12 cellular contexts compared by ENCODE assay signal in genomic region chr18:63208676-63209075, GRCh38.
DNase-seq lines count a peak whose midpoint lies in the region; ATAC-seq and TF ChIP-seq lines count a peak whose summit lies in the region.
"Had no signal": no experiment of that assay in that cellular context is flagged by ENCODE, and none has a peak within 500 bp of the region (broad histone marks: within the 10 kb centered on the region; RNA-seq: fewer than 3 reads in every experiment).

No MANE protein-coding gene starts in this region.

- peak overlapping the region; percentile 58 for H3K4me3 ChIP-seq in DOHH2 (ENCODE audit: low read length)
- no peak overlapping the region for H3K4me3 ChIP-seq in naive thymus-derived CD4-positive, alpha-beta T cell (ENCODE audit: low read length)
- H3K4me3 ChIP-seq: mucosa of descending colon had no signal

- H3K27ac Mint-ChIP-seq in activated CD4-positive, alpha-beta T cell treated with anti-CD3 and anti-CD28 coated beads for 36 hours, result peak overlapping the region; percentile 84
- H3K27ac Mint-ChIP-seq in T-helper 17 cell, result peak overlapping the region; percentile 99
- peak overlapping the region in 8 of 9 donors; percentile 81 to 96 (median 92) for H3K27ac Mint-ChIP-seq in naive thymus-derived CD4-positive, alpha-beta T cell

- H3K4me3 Mint-ChIP-seq in activated CD4-positive, alpha-beta T cell treated with anti-CD3 and anti-CD28 coated beads for 36 hours, result peak overlapping the region; percentile 40
- peak overlapping the region; percentile 88 for H3K4me3 Mint-ChIP-seq in T-helper 17 cell
- H3K4me3 Mint-ChIP-seq in naive thymus-derived CD4-positive, alpha-beta T cell, result peak overlapping the region; percentile 49 to 94 (median 79)

- CTCF ChIA-PET in activated CD4-positive, alpha-beta T cell treated with anti-CD3 and anti-CD28 coated beads for 36 hours (lab: Charles Lee), result interaction anchor here (1.0 kb wide), 1 partner anchor 106 kb away, joined by 3 read pairs; no protein-coding TSS in a partner anchor
- CTCF ChIA-PET in naive thymus-derived CD4-positive, alpha-beta T cell (lab: Charles Lee), result interaction anchor here (0.6 kb wide), 1 partner anchor 12 kb away, joined by 3 read pairs; no protein-coding TSS in a partner anchor

- no peaks in the 10 kb centered on the region for H3K9me3 ChIP-seq in DOHH2 (ENCODE audit: control insufficient read depth, insufficient read depth, low read length)
- H3K9me3 ChIP-seq in T-helper 17 cell (ENCODE audit: control insufficient read depth, low read length, poor library complexity, severe bottlenecking), result no peaks in the 10 kb centered on the region
- no peaks in the 10 kb centered on the region for H3K9me3 ChIP-seq in naive thymus-derived CD4-positive, alpha-beta T cell (ENCODE audit: control insufficient read depth in 2 of 3, low read length in 3 of 3)
- H3K9me3 ChIP-seq: mucosa of descending colon had no signal

- intact Hi-C loops in activated CD4-positive, alpha-beta T cell treated with anti-CD3 and anti-CD28 coated beads for 36 hours (cut with DNase I, micrococcal nuclease), result no loop called here
- intact Hi-C loops in naive thymus-derived CD4-positive, alpha-beta T cell (cut with micrococcal nuclease), result loop anchor here in 1 of 2 donors (5.0 kb wide), 1 partner anchor 681 kb away; no protein-coding TSS in a partner anchor

- H3K9me3 Mint-ChIP-seq in activated CD4-positive, alpha-beta T cell treated with anti-CD3 and anti-CD28 coated beads for 36 hours (ENCODE audit: low read depth), result no peaks in the 10 kb centered on the region
- H3K9me3 Mint-ChIP-seq in naive thymus-derived CD4-positive, alpha-beta T cell, result peaks cover 0 to 5% (median 0%) of the 10 kb centered on the region in 11 donors

- peaks cover 98% of the 10 kb centered on the region for H3K4me1 Mint-ChIP-seq in activated CD4-positive, alpha-beta T cell treated with anti-CD3 and anti-CD28 coated beads for 36 hours
- H3K4me1 Mint-ChIP-seq in T-helper 17 cell, result peaks cover 76% of the 10 kb centered on the region
- H3K4me1 Mint-ChIP-seq in naive thymus-derived CD4-positive, alpha-beta T cell, result peaks cover 81 to 100% (median 94%) of the 10 kb centered on the region in 7 donors

- H3K36me3 ChIP-seq in DOHH2 (ENCODE audit: control insufficient read depth, low read length), result peaks cover 62% of the 10 kb centered on the region
- no peaks in the 10 kb centered on the region for H3K36me3 ChIP-seq in naive thymus-derived CD4-positive, alpha-beta T cell (ENCODE audit: control insufficient read depth in 2 of 3, insufficient read depth in 3 of 3, low read length in 3 of 3)

- no peaks in the 10 kb centered on the region for H3K27me3 ChIP-seq in DOHH2 (ENCODE audit: control insufficient read depth, low read length)
- H3K27me3 ChIP-seq in naive thymus-derived CD4-positive, alpha-beta T cell (ENCODE audit: control insufficient read depth in 2 of 2, insufficient read depth in 2 of 2, low read length in 2 of 2), result no peaks in the 10 kb centered on the region

- no peak for TF ChIP-seq CTCF in DOHH2 (IDR thresholded peaks at IDR 0.05; ENCODE audit: low read depth, low read length, poor library complexity, severe bottlenecking)

- POLR2A ChIA-PET in activated CD4-positive, alpha-beta T cell treated with anti-CD3 and anti-CD28 coated beads for 36 hours (lab: Charles Lee), result interaction anchor here (0.6 to 0.7 kb wide), 2 partner anchors 50 to 109 kb away, joined by 3 to 4 read pairs; no protein-coding TSS in a partner anchor
- POLR2A ChIA-PET in naive thymus-derived CD4-positive, alpha-beta T cell (lab: Charles Lee), result interaction anchor here (0.8 to 7.3 kb wide), 9 partner anchors 13 to 110 kb away, joined by 3 to 59 read pairs (median 19); partner anchors contain the start of gene BCL2

- H3K36me3 Mint-ChIP-seq in activated CD4-positive, alpha-beta T cell treated with anti-CD3 and anti-CD28 coated beads for 36 hours (ENCODE audit: low read depth), result peaks cover 50% of the 10 kb centered on the region
- H3K36me3 Mint-ChIP-seq in T-helper 17 cell (ENCODE audit: low read depth), result peaks cover 22% of the 10 kb centered on the region
- peaks cover 0 to 61% (median 5%) of the 10 kb centered on the region in 5 donors for H3K36me3 Mint-ChIP-seq in naive thymus-derived CD4-positive, alpha-beta T cell

- H3K27me3 Mint-ChIP-seq in activated CD4-positive, alpha-beta T cell treated with anti-CD3 and anti-CD28 coated beads for 36 hours, result no peaks in the 10 kb centered on the region
- H3K27me3 Mint-ChIP-seq in T-helper 17 cell, result no peaks in the 10 kb centered on the region
- H3K27me3 Mint-ChIP-seq in naive thymus-derived CD4-positive, alpha-beta T cell, result no peaks in the 10 kb centered on the region

- peak overlapping the region; percentile 73 for H3K4me2 ChIP-seq in DOHH2 (ENCODE audit: low read length)

- peaks cover 99% of the 10 kb centered on the region for H3K79me2 ChIP-seq in DOHH2 (ENCODE audit: control insufficient read depth, low read length)

- peak overlapping the region; percentile 77 for H3K27ac ChIP-seq in DOHH2 (ENCODE audit: low read depth, low read length)
- peak overlapping the region; percentile 63 for H3K27ac ChIP-seq in naive thymus-derived CD4-positive, alpha-beta T cell (ENCODE audit: low read depth, low read length)

- H3K9me2 ChIP-seq in DOHH2 (replicated peaks; ENCODE audit: control insufficient read depth, low read length), result no peaks in the 10 kb centered on the region

- peaks cover 97% of the 10 kb centered on the region for H3K4me1 ChIP-seq in DOHH2 (ENCODE audit: control insufficient read depth, low read length)
- peaks cover 73 to 96% of the 10 kb centered on the region in 2 donors for H3K4me1 ChIP-seq in naive thymus-derived CD4-positive, alpha-beta T cell (ENCODE audit: control insufficient read depth in 2 of 2, insufficient read depth in 2 of 2, low read length in 2 of 2)

- DNase-seq in activated CD4-positive, alpha-beta T cell treated with anti-CD3 and anti-CD28 coated beads for 36 hours, result no peak
- no peak for DNase-seq in activated CD4-positive, alpha-beta T cell treated with anti-CD3 and anti-CD28 coated beads for 1 hour
- no peak for DNase-seq in T-helper 17 cell
- DNase-seq in naive thymus-derived CD4-positive, alpha-beta T cell, result no peak
- no peak for DNase-seq in NCI-H187 treated with DMSO at 0.1 percent for 48 hours (lab: John Stamatoyannopoulos, UW)
- no peak for DNase-seq in DMS 273 treated with DMSO at 0.1 percent for 48 hours (lab: John Stamatoyannopoulos, UW)
- DNase-seq: dermis blood vessel endothelial cell; mucosa of descending colon; NCI-H2227 treated with DMSO at 0.1 percent for 48 hours; stimulated activated CD4-positive, alpha-beta T cell treated with anti-CD3 and anti-CD28 coated beads, Interleukin-2, amount 100 ng/mL, for 48 hours had no signal

- ATAC-seq in activated CD4-positive, alpha-beta T cell treated with anti-CD3 and anti-CD28 coated beads for 36 hours, result no peak
- ATAC-seq in T-helper 17 cell, result no peak
- ATAC-seq in naive thymus-derived CD4-positive, alpha-beta T cell, result no peak
- no peak for ATAC-seq in HG02981 (IDR thresholded peaks at IDR 0.05; ENCODE audit: unreplicated experiment)
- ATAC-seq: mucosa of descending colon had no signal

- no peaks in the 10 kb centered on the region; the same call in none of the 2 replicates for H4K20me1 ChIP-seq in DOHH2 (ENCODE audit: control insufficient read depth, insufficient read depth, low read depth, low read length)

- peaks cover 9% of the 10 kb centered on the region for H3F3A ChIP-seq in DOHH2 (ENCODE audit: control insufficient read depth, insufficient read depth)
